In genomic region chr4:150462743-150463142, GRCh38 we compare ENCODE assay signal across 11 cellular contexts.
"Had no signal": no experiment of that assay in that cellular context is flagged by ENCODE, and none has a peak within 500 bp of the region (broad histone marks: within the 10 kb centered on the region; RNA-seq: fewer than 3 reads in every experiment).

No MANE protein-coding gene starts in this region.

- H3K4me3 ChIP-seq: gastrocnemius medialis, heart right ventricle, left ventricle myocardium inferior, skin epidermis, uterus had no signal

- H3K36me3 ChIP-seq: gastrocnemius medialis, left ventricle myocardium inferior, uterus had no signal

- H3K4me1 ChIP-seq: gastrocnemius medialis, heart right ventricle, left ventricle myocardium inferior, uterus had no signal

- FAIRE-seq: kidney had no signal

- DNase-seq: activated B cell treated with CpG ODN at 0.5 μM for 24 hours; activated CD4-positive, alpha-beta T cell treated with anti-CD3 and anti-CD28 coated beads, Interleukin-2, amount 10 ng/mL, durations not matched to agents 24 days and 14 days; activated CD8-positive, alpha-beta memory T cell treated with anti-CD3 and anti-CD28 coated beads for 24 hours; activated naive CD4-positive, alpha-beta T cell treated with anti-CD3 and anti-CD28 coated beads for 36 hours; endodermal cell; gastrocnemius medialis; heart right ventricle; kidney; left ventricle myocardium inferior; uterus had no signal

- H3K9me3 ChIP-seq: gastrocnemius medialis, heart right ventricle, left ventricle myocardium inferior, uterus had no signal

- H3K27ac ChIP-seq: gastrocnemius medialis, heart right ventricle, left ventricle myocardium inferior, skin epidermis, uterus had no signal

- H3K27me3 ChIP-seq: gastrocnemius medialis, heart right ventricle, uterus had no signal
